3 cellular contexts compared by ENCODE assay signal in the genomic region with DNA sequence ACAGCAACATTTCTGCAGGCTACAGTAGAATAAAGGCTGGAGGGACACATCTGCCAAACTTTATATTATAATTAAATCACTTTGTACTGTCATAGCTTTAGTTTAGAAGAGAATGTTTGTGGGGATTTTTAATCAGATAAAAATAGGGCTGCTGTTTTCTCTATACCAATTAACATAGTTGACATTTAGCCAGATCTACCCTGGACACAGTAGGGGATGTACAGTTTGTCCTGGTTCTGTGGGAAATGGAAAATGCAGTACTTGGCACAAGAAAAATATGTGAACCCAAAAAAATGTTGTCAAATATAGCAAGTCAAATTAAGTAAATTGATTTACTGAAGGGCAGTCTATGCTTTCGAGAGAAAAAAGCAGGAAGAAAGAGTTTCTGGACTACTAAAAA.
TF ChIP-seq lines count a peak whose summit lies in the region.

No MANE protein-coding gene starts in this region.

TF ChIP-seq in liver, 16 proteins besides CTCF, POLR2A, EP300 and RAD21 (continued from another document):
- TF ChIP-seq, protein P1, sequence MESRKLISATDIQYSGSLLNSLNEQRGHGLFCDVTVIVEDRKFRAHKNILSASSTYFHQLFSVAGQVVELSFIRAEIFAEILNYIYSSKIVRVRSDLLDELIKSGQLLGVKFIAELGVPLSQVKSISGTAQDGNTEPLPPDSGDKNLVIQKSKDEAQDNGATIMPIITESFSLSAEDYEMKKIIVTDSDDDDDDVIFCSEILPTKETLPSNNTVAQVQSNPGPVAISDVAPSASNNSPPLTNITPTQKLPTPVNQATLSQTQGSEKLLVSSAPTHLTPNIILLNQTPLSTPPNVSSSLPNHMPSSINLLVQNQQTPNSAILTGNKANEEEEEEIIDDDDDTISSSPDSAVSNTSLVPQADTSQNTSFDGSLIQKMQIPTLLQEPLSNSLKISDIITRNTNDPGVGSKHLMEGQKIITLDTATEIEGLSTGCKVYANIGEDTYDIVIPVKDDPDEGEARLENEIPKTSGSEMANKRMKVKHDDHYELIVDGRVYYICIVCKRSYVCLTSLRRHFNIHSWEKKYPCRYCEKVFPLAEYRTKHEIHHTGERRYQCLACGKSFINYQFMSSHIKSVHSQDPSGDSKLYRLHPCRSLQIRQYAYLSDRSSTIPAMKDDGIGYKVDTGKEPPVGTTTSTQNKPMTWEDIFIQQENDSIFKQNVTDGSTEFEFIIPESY (IDR thresholded peaks at IDR 0.05), result no peak
- peak; percentile 19 for TF ChIP-seq SP1 (IDR thresholded peaks at IDR 0.05)

TF ChIP-seq in HepG2, 621 proteins besides CTCF, POLR2A, EP300 and RAD21 (continued from another document):
- TF ChIP-seq ZNF180 (CRISPR knock-in tag; IDR thresholded peaks at IDR 0.05; ENCODE audit: borderline replicate concordance, low read depth), result no peak
- no peak for TF ChIP-seq ZNF552 (CRISPR knock-in tag; IDR thresholded peaks at IDR 0.05; ENCODE audit: borderline replicate concordance)
- TF ChIP-seq ZNF234 (CRISPR knock-in tag; conservative IDR thresholded peaks at IDR 0.05), result no peak
- TF ChIP-seq ZNF253 (CRISPR knock-in tag; IDR thresholded peaks at IDR 0.05; ENCODE audit: borderline replicate concordance), result no peak
- TF ChIP-seq ISX (CRISPR knock-in tag; conservative IDR thresholded peaks at IDR 0.05), result no peak
- TF ChIP-seq PTBP1 (IDR thresholded peaks at IDR 0.05; ENCODE audit: low read depth, low read length, poor library complexity, severe bottlenecking), result no peak
- TF ChIP-seq DNMT1 (CRISPR knock-in tag; IDR thresholded peaks at IDR 0.05), result no peak
- TF ChIP-seq ZC3H4 (CRISPR knock-in tag; IDR thresholded peaks at IDR 0.05; ENCODE audit: borderline replicate concordance), result no peak
- no peak for TF ChIP-seq AHR (CRISPR knock-in tag; IDR thresholded peaks at IDR 0.05)
- no peak for TF ChIP-seq ZNF142 (CRISPR knock-in tag; IDR thresholded peaks at IDR 0.05)
- TF ChIP-seq TFE3 (CRISPR knock-in tag; IDR thresholded peaks at IDR 0.05), result no peak
- no peak for TF ChIP-seq GATA4 (IDR thresholded peaks at IDR 0.05; ENCODE audit: borderline replicate concordance, low read depth)
- TF ChIP-seq ZNF616 (CRISPR knock-in tag; IDR thresholded peaks at IDR 0.05; ENCODE audit: low read depth), result no peak
- TF ChIP-seq CREB3 (CRISPR knock-in tag; IDR thresholded peaks at IDR 0.05), result no peak
- no peak for TF ChIP-seq YEATS4 (CRISPR knock-in tag; IDR thresholded peaks at IDR 0.05; ENCODE audit: borderline replicate concordance)
- no peak for TF ChIP-seq BCL3 (CRISPR knock-in tag; IDR thresholded peaks at IDR 0.05)

TF ChIP-seq in HEK293T, 16 proteins besides CTCF, POLR2A, EP300 and RAD21 (continued from another document):
- no peak for TF ChIP-seq ELF4 (IDR thresholded peaks at IDR 0.05)
- TF ChIP-seq L3MBTL2 (conservative IDR thresholded peaks at IDR 0.05), result no peak
- TF ChIP-seq TARDBP (IDR thresholded peaks at IDR 0.05), result no peak
- no peak for TF ChIP-seq CTBP1 (IDR thresholded peaks at IDR 0.05; ENCODE audit: borderline replicate concordance)
- TF ChIP-seq LEF1 (IDR thresholded peaks at IDR 0.05; ENCODE audit: borderline replicate concordance), result no peak
- TF ChIP-seq ZNF384 (IDR thresholded peaks at IDR 0.05), result no peak
TF ChIP-seq in HEK293T: peak in this region for 0.
